9 cellular contexts compared by ENCODE assay signal in the genomic region with DNA sequence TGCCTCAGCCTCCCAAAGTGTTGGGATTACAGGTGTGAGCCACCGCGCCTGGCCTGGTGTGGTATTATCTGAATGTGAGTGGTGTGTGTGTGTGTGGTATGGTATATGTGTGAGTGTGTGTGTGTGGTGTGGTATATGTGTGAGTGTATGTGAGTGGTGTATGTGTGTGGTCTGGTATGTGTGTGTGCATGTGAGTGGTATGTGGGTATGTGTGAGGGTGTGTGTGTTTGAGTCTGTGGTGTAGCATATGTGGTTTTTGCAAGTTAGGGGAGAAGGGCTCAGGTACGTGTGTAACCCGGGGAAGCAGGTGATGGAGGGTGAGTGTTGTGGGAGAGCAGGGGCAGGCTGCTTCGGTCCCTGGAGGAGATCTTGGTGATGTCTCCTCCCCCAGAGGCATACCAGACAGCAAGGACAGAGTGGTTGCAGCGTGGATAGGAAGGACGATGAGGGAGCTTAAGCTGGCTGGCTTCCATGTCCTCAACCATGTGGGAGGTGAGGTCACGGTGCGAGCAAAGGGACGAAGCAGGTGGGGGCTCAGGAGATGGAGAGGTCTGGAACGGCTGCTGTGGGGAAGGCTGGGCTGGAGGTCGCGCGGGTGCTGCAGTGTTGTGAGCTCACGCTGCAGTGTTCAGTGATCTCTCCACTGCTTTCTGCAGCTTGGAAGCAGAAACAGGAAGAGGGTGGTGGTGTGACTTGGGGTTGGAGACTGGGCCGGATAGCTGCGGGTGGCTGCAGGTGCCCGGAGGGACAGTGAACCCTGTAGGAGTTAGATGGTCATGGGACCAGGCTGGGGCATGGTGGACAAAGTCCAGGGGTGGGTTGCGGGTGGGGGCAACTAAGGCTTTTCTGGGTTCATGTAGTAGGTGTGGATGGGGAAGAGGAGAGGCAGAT. TPM values are rescaled to one million over a fixed set of nuclear protein-coding genes. Genes with fewer than 3 reads are reported as not detected.
DNase-seq lines count a peak whose midpoint lies in the region; ATAC-seq, FAIRE-seq and TF ChIP-seq lines count a peak whose summit lies in the region.
"Had no signal": no experiment of that assay in that cellular context is flagged by ENCODE, and none has a peak within 500 bp of the region (broad histone marks: within the 10 kb centered on the region; RNA-seq: fewer than 3 reads in every experiment).

No MANE protein-coding gene starts in this region.

- H3K4me2 ChIP-seq in hepatocyte, result peak overlapping the region; percentile 25
- H3K4me2 ChIP-seq in PC-3 (ENCODE audit: low read length), result no peak overlapping the region

- H2AFZ ChIP-seq in hepatocyte (no peak overlapping the region), PC-3 (ENCODE audit: low read length) (no peak overlapping the region)

- no peaks in the 10 kb centered on the region for H3F3A ChIP-seq in PC-3 (ENCODE audit: low read length, unreplicated experiment)

- peaks cover 37% of the 10 kb centered on the region for H3K4me1 ChIP-seq in hepatocyte (ENCODE audit: insufficient read depth)
- H3K4me1 ChIP-seq in thoracic aorta (ENCODE audit: control insufficient read depth in 1 of 2, low read depth in 2 of 2), result peaks cover 45 to 87% of the 10 kb centered on the region in 2 donors
- H3K4me1 ChIP-seq in PC-3 (ENCODE audit: insufficient read depth, low read length), result peaks cover 32% of the 10 kb centered on the region

- WGBS in hepatocyte (ENCODE audit: low lambda C conversion rate, missing lambda C conversion rate), result 85% methylated on average over 18 of the region's 19 CpGs

- H3K9me3 Mint-ChIP-seq in WTC11, result no peaks in the 10 kb centered on the region

- H3K4me3 ChIP-seq in hepatocyte (no peak overlapping the region), thoracic aorta (peak overlapping the region; percentile 100), PC-3 (ENCODE audit: low read length) (no peak overlapping the region)

- POLR2A ChIA-PET in WTC11 (lab: Charles Lee) (interaction anchor here (0.5 to 0.9 kb wide), 3 partner anchors 20 to 1081 kb away, joined by 3 to 9 read pairs (median 4); no protein-coding TSS in a partner anchor), PC-3 (lab: Charles Lee; ENCODE audit: unreplicated experiment) (interaction anchor here (0.6 kb wide), 1 partner anchor 21 kb away, joined by 4 read pairs; no protein-coding TSS in a partner anchor)

- ATAC-seq in activated CD4-positive, CD25-positive, alpha-beta regulatory T cell treated with anti-CD3 and anti-CD28 coated beads, Interleukin-2, amount 50 U/mL, for 24 hours, result peak; percentile 22 to 24
- no peak for ATAC-seq in WTC11
- ATAC-seq in thoracic aorta (ENCODE audit: insufficient number of reproducible peaks, low FRiP score, low read depth), result no peak
- ATAC-seq in PC-3, result no peak
- ATAC-seq in GM18520 (IDR thresholded peaks at IDR 0.05; ENCODE audit: unreplicated experiment), result no peak

- H3K9me3 ChIP-seq in hepatocyte (ENCODE audit: low read depth), result no peaks in the 10 kb centered on the region
- H3K9me3 ChIP-seq in thoracic aorta, result no peaks in the 10 kb centered on the region
- no peaks in the 10 kb centered on the region for H3K9me3 ChIP-seq in PC-3 (ENCODE audit: low read length)

- FAIRE-seq in GM19239 (lab: Jason Lieb, UNC), result no peak
- FAIRE-seq: endometrium had no signal

- H4K20me1 ChIP-seq in hepatocyte (ENCODE audit: insufficient read depth, poor library complexity, severe bottlenecking) (peaks cover 59% of the 10 kb centered on the region), PC-3 (ENCODE audit: low read length) (peaks cover 56% of the 10 kb centered on the region)

- peaks cover 46% of the 10 kb centered on the region for H3K79me2 ChIP-seq in hepatocyte
- H3K79me2 ChIP-seq in PC-3 (ENCODE audit: low read length), result peaks cover 63% of the 10 kb centered on the region

- H3K9ac ChIP-seq in PC-3 (ENCODE audit: low read length), result no peak overlapping the region

- TF ChIP-seq CTCF in WTC11 (IDR thresholded peaks at IDR 0.05), result no peak
- no peak for TF ChIP-seq CTCF in hepatocyte (IDR thresholded peaks at IDR 0.05; ENCODE audit: poor library complexity)
- TF ChIP-seq CTCF in thoracic aorta (IDR thresholded peaks at IDR 0.05), result no peak
- TF ChIP-seq CTCF in PC-3 (conservative IDR thresholded peaks at IDR 0.05; ENCODE audit: low read depth, low read length), result no peak

- H3K27ac ChIP-seq in hepatocyte (no peak overlapping the region), thoracic aorta (peak overlapping the region; percentile 85 to 100), PC-3 (ENCODE audit: low read length) (no peak overlapping the region)

- DNase-seq in activated CD4-positive, CD25-positive, alpha-beta regulatory T cell treated with anti-CD3 and anti-CD28 coated beads, Interleukin-2, amount 50 U/mL, for 72 hours, result no peak
- DNase-seq in WTC11 (ENCODE audit: low spot score), result no peak
- no peak for DNase-seq in hepatocyte (ENCODE audit: low spot score)
- DNase-seq in thoracic aorta (ENCODE audit: low spot score), result no peak
- no peak for DNase-seq in PC-3
- DNase-seq in GM19239 (ENCODE audit: insufficient read length, low spot score), result no peak

- no peak overlapping the region for H3K4me3 Mint-ChIP-seq in WTC11

- no peak overlapping the region for H3K27ac Mint-ChIP-seq in WTC11

- CTCF ChIA-PET in WTC11 (lab: Charles Lee), result interaction anchor here (0.5 kb wide), 2 partner anchors 19 to 53 kb away, joined by 3 to 5 read pairs; no protein-coding TSS in a partner anchor
- CTCF ChIA-PET in PC-3 (lab: Charles Lee), result no interaction called here

- BruUV-seq in PC-3 (replicated peaks; lab: Mats Ljungman, UMichigan), result no TSS peak

- intact Hi-C loops in PC-3 (cut with micrococcal nuclease), result no loop called here

- H3K27me3 ChIP-seq in hepatocyte, result no peaks in the 10 kb centered on the region
- H3K27me3 ChIP-seq in thoracic aorta (replicated peaks; ENCODE audit: insufficient read depth), result no peaks in the 10 kb centered on the region
- no peaks in the 10 kb centered on the region for H3K27me3 ChIP-seq in PC-3 (ENCODE audit: low read length)

- peaks cover 29% of the 10 kb centered on the region for H3K36me3 Mint-ChIP-seq in WTC11

- H3K27me3 Mint-ChIP-seq in WTC11 (ENCODE audit: low read depth), result no peaks in the 10 kb centered on the region

- H3K9me2 ChIP-seq in hepatocyte (replicated peaks; ENCODE audit: insufficient read depth) (no peaks in the 10 kb centered on the region), PC-3 (replicated peaks; ENCODE audit: low read length) (no peaks in the 10 kb centered on the region)

- peaks cover 17% of the 10 kb centered on the region for H3K4me1 Mint-ChIP-seq in WTC11

- no peaks in the 10 kb centered on the region for H3K36me3 ChIP-seq in hepatocyte (replicated peaks; ENCODE audit: insufficient read depth, low read depth)
- H3K36me3 ChIP-seq in thoracic aorta, result peaks cover 25% of the 10 kb centered on the region
- H3K36me3 ChIP-seq in PC-3 (ENCODE audit: low read depth, low read length), result peaks cover 28% of the 10 kb centered on the region

TF ChIP-seq in WTC11, 78 proteins besides CTCF, POLR2A, EP300 and RAD21:
- 0 out of 2 replicates have a peak, but pooled peaks have one; percentile 47 for TF ChIP-seq ZNF416 (CRISPR knock-in tag; IDR thresholded peaks at IDR 0.05)
- TF ChIP-seq TP53 (CRISPR knock-in tag; IDR thresholded peaks at IDR 0.05), result no peak
TF ChIP-seq in WTC11: peak in this region for 1.

RNA-seq across cellular contexts. Expression of gene ZYX, which starts 5.0 kb away (rescaled TPM):
- total RNA-seq in WTC11 (2021) (166 to 179 TPM (median 167 TPM) in 3 replicates), hepatocyte (25.0 and 31.8 TPM in 2 replicates), thoracic aorta (100 to 1,000 TPM; 234 to 287 TPM), PC-3 (2014; rRNA removed) (103 and 108 TPM in 2 replicates)
- 187 and 202 TPM in 2 replicates for polyA plus RNA-seq in hepatocyte

RNA-seq across cellular contexts. Expression of gene EPHA1, which starts 22.5 kb away (rescaled TPM):
- 159 to 203 TPM (median 162 TPM) in 3 replicates for total RNA-seq in WTC11 (2021)
- 34.2 and 39.4 TPM in 2 replicates for total RNA-seq in hepatocyte
- polyA plus RNA-seq in hepatocyte, result 36.7 and 42.9 TPM in 2 replicates
- under 1 TPM; 0.41 to 0.49 TPM for total RNA-seq in thoracic aorta
- 43.9 and 46.4 TPM in 2 replicates for total RNA-seq in PC-3 (2014; rRNA removed)

RNA-seq across cellular contexts. Expression of gene FAM131B, which starts 23.6 kb away (rescaled TPM):
- total RNA-seq in WTC11 (2021) (24.0 to 26.3 TPM (median 25.3 TPM) in 3 replicates), hepatocyte (1.9 and 2.5 TPM in 2 replicates), thoracic aorta (1 to 10 TPM; 2.3 to 3.3 TPM), PC-3 (2014; rRNA removed) (6.9 and 7.7 TPM in 2 replicates)
- polyA plus RNA-seq in hepatocyte, result 0.87 and 1.6 TPM in 2 replicates

RNA-seq across cellular contexts. Expression of gene TAS2R60, which starts 57.1 kb away (rescaled TPM):
- 0.21 to 0.39 TPM (median 0.24 TPM) in 3 replicates for total RNA-seq in WTC11 (2021)
- not detected in 2 replicates for total RNA-seq in hepatocyte
- polyA plus RNA-seq in hepatocyte, result not detected in 2 replicates
- 1 to 10 TPM in 1 of 2 donors, not detected in 1; 8.5 TPM for total RNA-seq in thoracic aorta
- not detected in 2 replicates for total RNA-seq in PC-3 (2014; rRNA removed)

Comparison
In these comparisons a context has a peak if more than half of its experiments do, and no peak if none do; other contexts are left out.
1. ATAC-seq: peak in activated CD4-positive, CD25-positive, alpha-beta regulatory T cell treated with anti-CD3 and anti-CD28 coated beads, Interleukin-2, amount 50 U/mL, for 24 hours (2 of 2); none in WTC11 (single experiment), thoracic aorta (single experiment), PC-3 (single experiment) and GM18520 (single experiment).
2. H3K27ac ChIP-seq: peak in thoracic aorta (2 of 2); none in hepatocyte (single experiment) and PC-3 (single experiment).
3. RNA of gene EPHA1, which starts 22.5 kb away (total RNA-seq): 159 to 203 TPM in WTC11, 43.9 to 46.4 TPM in PC-3 and 34.2 to 39.4 TPM in hepatocyte; 0.41 to 0.49 TPM in thoracic aorta; every median in the first group is over 10 times any median in the second.